In the genomic region with DNA sequence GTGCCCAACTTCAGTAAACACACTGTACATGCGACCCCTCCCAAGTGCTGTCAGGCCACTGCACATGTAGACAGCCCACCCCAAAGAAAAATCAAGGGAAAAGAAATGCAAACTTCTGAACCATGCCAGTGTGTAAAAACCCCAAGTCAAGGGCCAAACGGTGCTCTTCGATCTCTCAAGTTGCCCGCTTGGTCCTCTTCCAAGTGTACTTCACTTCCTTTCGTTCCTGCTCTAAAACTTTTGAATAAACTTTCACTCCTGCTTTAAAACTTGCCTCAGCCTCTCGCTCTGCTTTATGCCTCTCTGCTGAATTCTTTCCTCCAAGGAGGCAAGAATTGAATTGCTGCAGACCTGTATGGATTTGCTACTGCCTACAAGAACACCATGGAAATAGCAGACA, we compare ENCODE assay signal across 18 cellular contexts.
"Had no signal": no experiment of that assay in that cellular context is flagged by ENCODE, and none has a peak within 500 bp of the region (broad histone marks: within the 10 kb centered on the region; RNA-seq: fewer than 3 reads in every experiment).

No MANE protein-coding gene starts in this region.

- H3K4me3 ChIP-seq: thyroid gland had no signal

- H3K27me3 Mint-ChIP-seq: activated naive CD4-positive, alpha-beta T cell treated with anti-CD3 and anti-CD28 coated beads, Interleukin-2, amount 50 U/mL, for 24 hours; T-cell had no signal

- H3K4me3 Mint-ChIP-seq: activated CD8-positive, alpha-beta T cell treated with anti-CD3 and anti-CD28 coated beads, Interleukin-2, amount 10 ng/mL, durations not matched to agents 7 days and 5 days; activated naive CD4-positive, alpha-beta T cell treated with anti-CD3 and anti-CD28 coated beads, Interleukin-2, amount 50 U/mL, for 24 hours; activated T-helper 1 cell treated with anti-CD3 and anti-CD28 coated beads, Interleukin-12 subunit alpha, Interleukin-12 subunit beta, Interleukin-2, Interleukin-4 antibody, amounts not matched to agents 30 ng/mL and 10 ng/mL and 1 ng/mL, durations not matched to agents 14 hours and 24 hours and 36 hours; immature natural killer cell; nephron progenitor cell; T-cell; T-helper 2 cell treated with Interferon-gamma antibody and Interleukin-4, amounts not matched to agents 5 μg/mL and 100 μg/mL, for 36 hours had no signal

- H3K27ac ChIP-seq: epithelial cell of prostate, thyroid gland, WERI-Rb-1 had no signal

- H3K36me3 Mint-ChIP-seq: activated naive CD4-positive, alpha-beta T cell treated with anti-CD3 and anti-CD28 coated beads, Interleukin-2, amount 50 U/mL, for 24 hours; immature natural killer cell; T-cell had no signal

- H3K27me3 ChIP-seq: thyroid gland had no signal

- H3K4me1 ChIP-seq: thyroid gland had no signal

- DNase-seq: activated CD4-positive, alpha-beta T cell treated with anti-CD3 and anti-CD28 coated beads, Interleukin-2, amount 50 U/mL, for 1 hour; activated CD4-positive, CD25-positive, alpha-beta regulatory T cell treated with anti-CD3 and anti-CD28 coated beads, Interleukin-2, amount 50 U/mL, for 72 hours; activated CD8-positive, alpha-beta T cell treated with anti-CD3 and anti-CD28 coated beads, Interleukin-2, amount 10 ng/mL, durations not matched to agents 7 days and 5 days; activated gamma-delta T cell; cerebellar nuclear complex; immature natural killer cell; mammary epithelial cell; nephron progenitor cell; posterior cingulate gyrus; stimulated activated CD4-positive, alpha-beta T cell treated with anti-CD3 and anti-CD28 coated beads, Interleukin-4, amount 100 ng/mL, for 24 hours; stimulated activated naive CD4-positive, alpha-beta T cell treated with Interleukin-2 at 50 U/mL for 16 hours; T-cell; WERI-Rb-1 had no signal

- H3K27ac Mint-ChIP-seq: activated CD8-positive, alpha-beta T cell treated with anti-CD3 and anti-CD28 coated beads, Interleukin-2, amount 10 ng/mL, durations not matched to agents 7 days and 5 days; activated naive CD4-positive, alpha-beta T cell treated with anti-CD3 and anti-CD28 coated beads, Interleukin-2, amount 50 U/mL, for 24 hours; activated T-helper 1 cell treated with anti-CD3 and anti-CD28 coated beads, Interleukin-12 subunit alpha, Interleukin-12 subunit beta, Interleukin-2, Interleukin-4 antibody, amounts not matched to agents 30 ng/mL and 10 ng/mL and 1 ng/mL, durations not matched to agents 14 hours and 24 hours and 36 hours; immature natural killer cell; nephron progenitor cell; T-cell; T-helper 2 cell treated with Interferon-gamma antibody and Interleukin-4, amounts not matched to agents 5 μg/mL and 100 μg/mL, for 36 hours had no signal

- H3K4me1 Mint-ChIP-seq: activated naive CD4-positive, alpha-beta T cell treated with anti-CD3 and anti-CD28 coated beads, Interleukin-2, amount 50 U/mL, for 24 hours; immature natural killer cell; nephron progenitor cell; T-cell had no signal

- H3K9me3 ChIP-seq: thyroid gland had no signal

- H3K9me3 Mint-ChIP-seq: activated naive CD4-positive, alpha-beta T cell treated with anti-CD3 and anti-CD28 coated beads, Interleukin-2, amount 50 U/mL, for 24 hours; activated T-helper 1 cell treated with anti-CD3 and anti-CD28 coated beads, Interleukin-12 subunit alpha, Interleukin-12 subunit beta, Interleukin-2, Interleukin-4 antibody, amounts not matched to agents 30 ng/mL and 10 ng/mL and 1 ng/mL, durations not matched to agents 14 hours and 24 hours and 36 hours; T-cell; T-helper 2 cell treated with Interferon-gamma antibody and Interleukin-4, amounts not matched to agents 5 μg/mL and 100 μg/mL, for 36 hours had no signal

- H3K36me3 ChIP-seq: thyroid gland, WERI-Rb-1 had no signal
